In the genomic region with DNA sequence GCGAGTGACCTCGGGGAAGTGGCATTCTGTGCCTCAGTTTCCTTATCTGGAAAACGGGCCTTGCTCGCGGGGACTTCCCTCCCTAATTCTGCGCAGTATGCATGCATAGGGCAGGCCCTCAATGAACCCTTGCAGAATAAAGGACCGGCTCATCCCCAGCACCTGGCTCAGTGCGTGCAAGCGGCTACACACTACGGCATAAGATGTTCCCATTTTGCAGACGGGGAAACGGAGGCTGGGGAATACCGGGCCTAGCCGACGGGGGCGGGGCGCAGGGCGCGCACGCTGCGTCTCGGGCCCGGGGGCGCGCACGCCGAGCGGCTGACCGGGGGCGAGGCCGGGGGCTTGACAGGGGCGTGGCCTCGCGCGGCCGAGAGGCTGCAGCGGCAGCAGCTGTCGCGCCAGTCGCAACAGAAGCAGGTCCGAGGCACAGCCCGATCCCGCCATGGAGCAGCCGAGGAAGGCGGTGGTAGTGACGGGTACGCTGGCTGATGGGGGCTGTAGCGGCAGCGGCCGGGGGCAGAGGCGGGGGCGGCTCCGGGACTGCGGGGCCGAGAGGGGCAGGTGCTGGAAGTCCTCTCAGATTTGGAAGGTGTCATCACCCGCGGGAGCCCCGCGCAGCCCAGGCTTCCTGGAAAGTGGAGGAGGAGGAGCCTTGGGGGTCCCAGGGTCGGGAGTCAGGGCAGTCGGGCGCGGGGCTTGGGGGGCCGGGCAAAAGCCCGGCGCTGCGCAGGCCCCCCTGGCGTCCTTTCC, we compare ENCODE assay signal across 8 cellular contexts. TPM values are rescaled to one million over a fixed set of nuclear protein-coding genes. Genes with fewer than 3 reads are reported as not detected.
DNase-seq lines count a peak whose midpoint lies in the region; ATAC-seq and TF ChIP-seq lines count a peak whose summit lies in the region.

A gene with protein sequence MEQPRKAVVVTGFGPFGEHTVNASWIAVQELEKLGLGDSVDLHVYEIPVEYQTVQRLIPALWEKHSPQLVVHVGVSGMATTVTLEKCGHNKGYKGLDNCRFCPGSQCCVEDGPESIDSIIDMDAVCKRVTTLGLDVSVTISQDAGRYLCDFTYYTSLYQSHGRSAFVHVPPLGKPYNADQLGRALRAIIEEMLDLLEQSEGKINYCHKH (plus strand): TSS at position 362 of the 753 bp plus-strand sequence. CDS start 84 bp downstream, at position 446.

- H3K4me3 ChIP-seq in SK-N-MC (peak within 1 kb of the TSS; percentile 79), thoracic aorta (peak within 1 kb of the TSS; percentile 87)

- H3K9me3 ChIP-seq in SK-N-MC (ENCODE audit: low read depth, low read length) (no peaks in the 10 kb centered on the region), thoracic aorta (no peaks in the 10 kb centered on the region)

- H3K9ac ChIP-seq in SK-N-MC (ENCODE audit: insufficient read length): peak within 1 kb of the TSS; percentile 47

- peaks cover 17% of the 10 kb centered on the region for H3K27me3 Mint-ChIP-seq in activated naive CD4-positive, alpha-beta T cell treated with anti-CD3 and anti-CD28 coated beads, Interleukin-2, amount 10 ng/mL, durations not matched to agents 7 days and 5 days

- TF ChIP-seq CTCF in thoracic aorta (IDR thresholded peaks at IDR 0.05): no peak

- no peak within 1 kb of the TSS for H3K27ac ChIP-seq in SK-N-MC
- peak within 1 kb of the TSS; percentile 71 to 76 for H3K27ac ChIP-seq in thoracic aorta

- peaks cover 10 to 17% of the 10 kb centered on the region in 2 donors for H3K4me1 ChIP-seq in thoracic aorta (ENCODE audit: control insufficient read depth in 1 of 2, low read depth in 2 of 2)

- no peaks in the 10 kb centered on the region for H3K36me3 ChIP-seq in SK-N-MC (ENCODE audit: insufficient read depth, low read length)
- H3K36me3 ChIP-seq in thoracic aorta: no peaks in the 10 kb centered on the region

- peak within 1 kb of the TSS; percentile 81 for H3K27ac Mint-ChIP-seq in activated naive CD4-positive, alpha-beta T cell treated with anti-CD3 and anti-CD28 coated beads, Interleukin-2, amount 10 ng/mL, durations not matched to agents 7 days and 5 days

- DNase-seq in DMS53 (lab: John Stamatoyannopoulos, UW) (peak; percentile 79), DMS53 treated with DMSO at 0.1 percent for 48 hours (lab: John Stamatoyannopoulos, UW; ENCODE audit: unreplicated experiment) (no peak), SK-N-MC (ENCODE audit: low read depth, low spot score) (no peak), glomerular visceral epithelial cell (ENCODE audit: extremely low spot score) (peak; percentile 63), occipital lobe (lab: John Stamatoyannopoulos, UW) (peak; percentile 66), thoracic aorta (ENCODE audit: low spot score) (no peak)
- DNase-seq in activated naive CD4-positive, alpha-beta T cell treated with anti-CD3 and anti-CD28 coated beads, Interleukin-2, amount 10 ng/mL, durations not matched to agents 7 days and 5 days: peak; percentile 67

- H3K4me3 Mint-ChIP-seq in activated naive CD4-positive, alpha-beta T cell treated with anti-CD3 and anti-CD28 coated beads, Interleukin-2, amount 10 ng/mL, durations not matched to agents 7 days and 5 days: peak within 1 kb of the TSS; percentile 83

- no peaks in the 10 kb centered on the region for H3K27me3 ChIP-seq in thoracic aorta (replicated peaks; ENCODE audit: insufficient read depth)

- H3K36me3 Mint-ChIP-seq in activated naive CD4-positive, alpha-beta T cell treated with anti-CD3 and anti-CD28 coated beads, Interleukin-2, amount 10 ng/mL, durations not matched to agents 7 days and 5 days: peaks cover 15% of the 10 kb centered on the region

- no peaks in the 10 kb centered on the region for H3K9me3 Mint-ChIP-seq in activated naive CD4-positive, alpha-beta T cell treated with anti-CD3 and anti-CD28 coated beads, Interleukin-2, amount 10 ng/mL, durations not matched to agents 7 days and 5 days

- CTCF ChIA-PET in activated naive CD4-positive, alpha-beta T cell treated with anti-CD3 and anti-CD28 coated beads, Interleukin-2, amount 10 ng/mL, durations not matched to agents 7 days and 5 days (lab: Charles Lee): interaction anchor here (1.0 to 2.6 kb wide), 5 partner anchors 9 to 71 kb away, joined by 3 to 18 read pairs (median 8); no protein-coding TSS in a partner anchor

- H3K4me1 Mint-ChIP-seq in activated naive CD4-positive, alpha-beta T cell treated with anti-CD3 and anti-CD28 coated beads, Interleukin-2, amount 10 ng/mL, durations not matched to agents 7 days and 5 days: peaks cover 21% of the 10 kb centered on the region

- ATAC-seq in HG03460 (IDR thresholded peaks at IDR 0.05; ENCODE audit: unreplicated experiment): peak; percentile 55
- peak; percentile 4 for ATAC-seq in thoracic aorta (ENCODE audit: insufficient number of reproducible peaks, low FRiP score, low read depth)

RNA-seq across cellular contexts. Expression of the gene that starts here (rescaled TPM):
- total RNA-seq in occipital lobe (14.2 TPM), thoracic aorta (10 to 100 TPM; 23.7 TPM)

Comparison
In these comparisons a context has a peak if more than half of its experiments do, and no peak if none do; other contexts are left out.
1. DNase-seq: peak in DMS53 (single experiment), activated naive CD4-positive, alpha-beta T cell treated with anti-CD3 and anti-CD28 coated beads, Interleukin-2, amount 10 ng/mL, durations not matched to agents 7 days and 5 days (single experiment), glomerular visceral epithelial cell (single experiment) and occipital lobe (single experiment); none in DMS53 treated with DMSO at 0.1 percent for 48 hours (single experiment), SK-N-MC (single experiment) and thoracic aorta (single experiment).